In the genomic region with DNA sequence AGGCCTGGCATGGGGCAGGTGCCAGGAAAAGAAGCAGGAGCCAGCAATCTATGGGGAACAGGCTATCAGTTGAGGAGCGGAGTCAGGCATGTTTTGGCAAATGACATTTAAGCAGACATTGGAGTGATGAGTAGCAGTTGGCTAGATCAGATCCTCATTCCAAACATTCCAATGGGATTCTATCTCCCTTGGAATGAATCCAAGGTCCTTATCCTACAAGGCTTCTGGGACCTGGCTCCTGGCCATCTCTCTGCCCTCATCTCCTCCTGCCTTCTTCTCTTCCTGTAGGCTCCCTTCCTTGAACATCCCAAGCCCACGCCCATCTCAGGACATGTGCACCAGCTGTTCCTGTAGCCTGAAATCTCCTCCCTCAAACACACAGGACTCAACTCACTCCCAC, we compare ENCODE assay signal across 1 cellular context.
TF ChIP-seq lines count a peak whose summit lies in the region.

No MANE protein-coding gene starts in this region.

TF ChIP-seq in GM23338, 12 proteins besides CTCF, POLR2A, EP300 and RAD21 (continued from another document):
- TF ChIP-seq, protein P1, sequence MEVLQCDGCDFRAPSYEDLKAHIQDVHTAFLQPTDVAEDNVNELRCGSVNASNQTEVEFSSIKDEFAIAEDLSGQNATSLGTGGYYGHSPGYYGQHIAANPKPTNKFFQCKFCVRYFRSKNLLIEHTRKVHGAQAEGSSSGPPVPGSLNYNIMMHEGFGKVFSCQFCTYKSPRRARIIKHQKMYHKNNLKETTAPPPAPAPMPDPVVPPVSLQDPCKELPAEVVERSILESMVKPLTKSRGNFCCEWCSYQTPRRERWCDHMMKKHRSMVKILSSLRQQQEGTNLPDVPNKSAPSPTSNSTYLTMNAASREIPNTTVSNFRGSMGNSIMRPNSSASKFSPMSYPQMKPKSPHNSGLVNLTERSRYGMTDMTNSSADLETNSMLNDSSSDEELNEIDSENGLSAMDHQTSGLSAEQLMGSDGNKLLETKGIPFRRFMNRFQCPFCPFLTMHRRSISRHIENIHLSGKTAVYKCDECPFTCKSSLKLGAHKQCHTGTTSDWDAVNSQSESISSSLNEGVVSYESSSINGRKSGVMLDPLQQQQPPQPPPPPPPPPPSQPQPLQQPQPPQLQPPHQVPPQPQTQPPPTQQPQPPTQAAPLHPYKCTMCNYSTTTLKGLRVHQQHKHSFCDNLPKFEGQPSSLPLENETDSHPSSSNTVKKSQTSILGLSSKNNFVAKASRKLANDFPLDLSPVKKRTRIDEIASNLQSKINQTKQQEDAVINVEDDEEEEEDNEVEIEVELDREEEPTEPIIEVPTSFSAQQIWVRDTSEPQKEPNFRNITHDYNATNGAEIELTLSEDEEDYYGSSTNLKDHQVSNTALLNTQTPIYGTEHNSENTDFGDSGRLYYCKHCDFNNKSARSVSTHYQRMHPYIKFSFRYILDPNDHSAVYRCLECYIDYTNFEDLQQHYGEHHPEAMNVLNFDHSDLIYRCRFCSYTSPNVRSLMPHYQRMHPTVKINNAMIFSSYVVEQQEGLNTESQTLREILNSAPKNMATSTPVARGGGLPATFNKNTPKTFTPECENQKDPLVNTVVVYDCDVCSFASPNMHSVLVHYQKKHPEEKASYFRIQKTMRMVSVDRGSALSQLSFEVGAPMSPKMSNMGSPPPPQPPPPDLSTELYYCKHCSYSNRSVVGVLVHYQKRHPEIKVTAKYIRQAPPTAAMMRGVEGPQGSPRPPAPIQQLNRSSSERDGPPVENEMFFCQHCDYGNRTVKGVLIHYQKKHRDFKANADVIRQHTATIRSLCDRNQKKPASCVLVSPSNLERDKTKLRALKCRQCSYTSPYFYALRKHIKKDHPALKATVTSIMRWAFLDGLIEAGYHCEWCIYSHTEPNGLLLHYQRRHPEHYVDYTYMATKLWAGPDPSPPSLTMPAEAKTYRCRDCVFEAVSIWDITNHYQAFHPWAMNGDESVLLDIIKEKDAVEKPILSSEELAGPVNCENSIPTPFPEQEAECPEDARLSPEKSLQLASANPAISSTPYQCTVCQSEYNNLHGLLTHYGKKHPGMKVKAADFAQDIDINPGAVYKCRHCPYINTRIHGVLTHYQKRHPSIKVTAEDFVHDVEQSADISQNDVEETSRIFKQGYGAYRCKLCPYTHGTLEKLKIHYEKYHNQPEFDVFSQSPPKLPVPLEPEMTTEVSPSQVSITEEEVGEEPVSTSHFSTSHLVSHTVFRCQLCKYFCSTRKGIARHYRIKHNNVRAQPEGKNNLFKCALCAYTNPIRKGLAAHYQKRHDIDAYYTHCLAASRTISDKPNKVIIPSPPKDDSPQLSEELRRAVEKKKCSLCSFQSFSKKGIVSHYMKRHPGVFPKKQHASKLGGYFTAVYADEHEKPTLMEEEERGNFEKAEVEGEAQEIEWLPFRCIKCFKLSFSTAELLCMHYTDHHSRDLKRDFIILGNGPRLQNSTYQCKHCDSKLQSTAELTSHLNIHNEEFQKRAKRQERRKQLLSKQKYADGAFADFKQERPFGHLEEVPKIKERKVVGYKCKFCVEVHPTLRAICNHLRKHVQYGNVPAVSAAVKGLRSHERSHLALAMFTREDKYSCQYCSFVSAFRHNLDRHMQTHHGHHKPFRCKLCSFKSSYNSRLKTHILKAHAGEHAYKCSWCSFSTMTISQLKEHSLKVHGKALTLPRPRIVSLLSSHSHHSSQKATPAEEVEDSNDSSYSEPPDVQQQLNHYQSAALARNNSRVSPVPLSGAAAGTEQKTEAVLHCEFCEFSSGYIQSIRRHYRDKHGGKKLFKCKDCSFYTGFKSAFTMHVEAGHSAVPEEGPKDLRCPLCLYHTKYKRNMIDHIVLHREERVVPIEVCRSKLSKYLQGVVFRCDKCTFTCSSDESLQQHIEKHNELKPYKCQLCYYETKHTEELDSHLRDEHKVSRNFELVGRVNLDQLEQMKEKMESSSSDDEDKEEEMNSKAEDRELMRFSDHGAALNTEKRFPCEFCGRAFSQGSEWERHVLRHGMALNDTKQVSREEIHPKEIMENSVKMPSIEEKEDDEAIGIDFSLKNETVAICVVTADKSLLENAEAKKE (CRISPR knock-in tag; IDR thresholded peaks at IDR 0.05): no peak
- TF ChIP-seq POLR2AphosphoS5 (IDR thresholded peaks at IDR 0.05; ENCODE audit: low read depth) (no peak), STAT1 (IDR thresholded peaks at IDR 0.05; ENCODE audit: unreplicated experiment) (no peak), JUNB (IDR thresholded peaks at IDR 0.05; ENCODE audit: unreplicated experiment) (no peak), ZNF114 (CRISPR knock-in tag; IDR thresholded peaks at IDR 0.05) (no peak), EZH2 (IDR thresholded peaks at IDR 0.05; ENCODE audit: low read depth, unreplicated experiment) (no peak), CREB1 (CRISPR knock-in tag; IDR thresholded peaks at IDR 0.05; ENCODE audit: low read depth) (no peak), EZH2phosphoT487 (IDR thresholded peaks at IDR 0.05; ENCODE audit: unreplicated experiment) (no peak), ZNF331 (CRISPR knock-in tag; IDR thresholded peaks at IDR 0.05; ENCODE audit: low read depth) (no peak)
- TF ChIP-seq, protein P2, sequence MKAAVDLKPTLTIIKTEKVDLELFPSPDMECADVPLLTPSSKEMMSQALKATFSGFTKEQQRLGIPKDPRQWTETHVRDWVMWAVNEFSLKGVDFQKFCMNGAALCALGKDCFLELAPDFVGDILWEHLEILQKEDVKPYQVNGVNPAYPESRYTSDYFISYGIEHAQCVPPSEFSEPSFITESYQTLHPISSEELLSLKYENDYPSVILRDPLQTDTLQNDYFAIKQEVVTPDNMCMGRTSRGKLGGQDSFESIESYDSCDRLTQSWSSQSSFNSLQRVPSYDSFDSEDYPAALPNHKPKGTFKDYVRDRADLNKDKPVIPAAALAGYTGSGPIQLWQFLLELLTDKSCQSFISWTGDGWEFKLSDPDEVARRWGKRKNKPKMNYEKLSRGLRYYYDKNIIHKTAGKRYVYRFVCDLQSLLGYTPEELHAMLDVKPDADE (IDR thresholded peaks at IDR 0.05): no peak
